9 cellular contexts compared by ENCODE assay signal in the genomic region with DNA sequence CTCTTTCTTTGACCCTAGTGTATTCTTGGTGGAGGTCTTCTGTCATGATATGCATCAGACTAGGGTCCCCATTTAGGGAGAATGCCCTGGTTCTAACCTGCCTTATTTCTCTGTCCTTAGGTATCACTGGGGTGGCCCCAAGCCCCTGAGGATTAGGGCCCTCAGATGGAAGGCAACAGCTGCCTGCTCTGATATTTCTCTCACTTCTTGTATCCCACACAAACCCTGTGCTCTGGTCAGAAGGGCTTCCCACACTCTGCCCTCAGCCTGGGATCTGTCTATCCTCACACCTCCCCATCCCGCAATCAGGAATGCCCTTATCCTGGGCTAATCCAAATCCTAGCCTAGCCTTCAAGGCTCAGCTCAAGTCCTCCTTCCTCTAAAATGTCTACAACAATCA.
"Had no signal": no experiment of that assay in that cellular context is flagged by ENCODE, and none has a peak within 500 bp of the region (broad histone marks: within the 10 kb centered on the region; RNA-seq: fewer than 3 reads in every experiment).

No MANE protein-coding gene starts in this region.

- DNase-seq: GOT3, H7, HFFc6 had no signal

- H3K9me3 Mint-ChIP-seq: HFFc6 had no signal

- H3K27me3 Mint-ChIP-seq: IgD-negative memory B cell had no signal

- H3K27ac Mint-ChIP-seq: HFFc6, IgD-negative memory B cell had no signal

- H3K4me3 Mint-ChIP-seq: HFFc6, IgD-negative memory B cell had no signal

- H3K27ac ChIP-seq: GM23248, HL-60 had no signal

- H2AFZ ChIP-seq: GM23248 had no signal

- H3K4me1 ChIP-seq: HAP-1 had no signal

- H3K9me3 ChIP-seq: HAP-1 had no signal

- H3K9ac ChIP-seq: GM23248 had no signal

- ATAC-seq: HCT116, HepG2 had no signal

- H3K36me3 ChIP-seq: HAP-1 had no signal

- H3K4me3 ChIP-seq: GM23248, HAP-1 had no signal
